14 cellular contexts compared by ENCODE assay signal in genomic region chr22:25485626-25486545, GRCh38.
DNase-seq lines count a peak whose midpoint lies in the region; ATAC-seq, FAIRE-seq and TF ChIP-seq lines count a peak whose summit lies in the region.
"Had no signal": no experiment of that assay in that cellular context is flagged by ENCODE, and none has a peak within 500 bp of the region (broad histone marks: within the 10 kb centered on the region; RNA-seq: fewer than 3 reads in every experiment).

No MANE protein-coding gene starts in this region.

- H3K36me3 ChIP-seq in aorta (ENCODE audit: control insufficient read depth in 1 of 2, insufficient read depth in 2 of 2, low read length in 1 of 2) (no peaks in the 10 kb centered on the region), thyroid gland (no peaks in the 10 kb centered on the region)

- peak; percentile 96 for FAIRE-seq in GM19239 (lab: Jason Lieb, UNC)

- peak overlapping the region; percentile 82 for H3K27ac Mint-ChIP-seq in activated naive CD8-positive, alpha-beta T cell
- H3K27ac Mint-ChIP-seq: activated naive CD4-positive, alpha-beta T cell treated with anti-CD3 and anti-CD28 coated beads, Interleukin-2, amount 50 U/mL, for 24 hours; T-helper 17 cell had no signal

- TF ChIP-seq CTCF in thyroid gland (IDR thresholded peaks at IDR 0.05): no peak

- peaks cover 5% of the 10 kb centered on the region for H3K9me3 Mint-ChIP-seq in activated naive CD8-positive, alpha-beta T cell (ENCODE audit: low read depth)

- no peaks in the 10 kb centered on the region for H3K27me3 ChIP-seq in aorta (ENCODE audit: control insufficient read depth in 1 of 2, insufficient read depth in 2 of 2, low read length in 1 of 2)
- no peaks in the 10 kb centered on the region for H3K27me3 ChIP-seq in thyroid gland
- H3K27me3 ChIP-seq: tibial nerve had no signal

- DNase-seq in Daoy (ENCODE audit: low read depth): peak; percentile 7
- DNase-seq in GM19239 (ENCODE audit: insufficient read length, low spot score): peak; percentile 22
- no peak for DNase-seq in aorta
- no peak for DNase-seq in thyroid gland
- no peak for DNase-seq in NOMO-1 treated with dmso at 0.1 percent for 144 hours (lab: John Stamatoyannopoulos, UW; ENCODE audit: unreplicated experiment)
- DNase-seq: dermis blood vessel endothelial cell; NCI-H774; stimulated activated CD4-positive, alpha-beta T cell treated with anti-CD3 and anti-CD28 coated beads, Interleukin-4, amount 100 ng/mL, for 24 hours; T-helper 17 cell had no signal

- WGBS in aorta, 2 donors: 93% methylated on average over 7 of the region's 7 CpGs
- WGBS in thyroid gland, 2 donors: 93 to 97% methylated on average over 7 of the region's 7 CpGs

- H3K9me3 ChIP-seq in aorta (ENCODE audit: control insufficient read depth, low read length) (no peaks in the 10 kb centered on the region), thyroid gland (no peaks in the 10 kb centered on the region)
- H3K9me3 ChIP-seq: tibial nerve had no signal

- H3K4me1 ChIP-seq in aorta (ENCODE audit: control insufficient read depth in 1 of 2, insufficient read depth in 2 of 2, low read length in 2 of 2) (peaks cover 0 to 3% of the 10 kb centered on the region in 2 donors), thyroid gland (peaks cover 33 to 42% of the 10 kb centered on the region in 2 donors)

- TF ChIP-seq POLR2A in thyroid gland (IDR thresholded peaks at IDR 0.05): no peak

- H3K4me3 Mint-ChIP-seq in activated naive CD8-positive, alpha-beta T cell: peak overlapping the region; percentile 53
- H3K4me3 Mint-ChIP-seq: activated naive CD4-positive, alpha-beta T cell treated with anti-CD3 and anti-CD28 coated beads, Interleukin-2, amount 50 U/mL, for 24 hours; T-helper 17 cell had no signal

- H3K27me3 Mint-ChIP-seq in activated naive CD8-positive, alpha-beta T cell: no peaks in the 10 kb centered on the region
- H3K27me3 Mint-ChIP-seq: activated naive CD4-positive, alpha-beta T cell treated with anti-CD3 and anti-CD28 coated beads, Interleukin-2, amount 50 U/mL, for 24 hours had no signal

- H3K27ac ChIP-seq in aorta (ENCODE audit: low read depth in 1 of 2, low read length in 2 of 2): no peak overlapping the region
- H3K27ac ChIP-seq in thyroid gland: no peak overlapping the region
- H3K27ac ChIP-seq: tibial nerve had no signal

- intact Hi-C loops in aorta (cut with DNase I): no loop called here
- intact Hi-C loops in thyroid gland (cut with DNase I): no loop called here

- no peak overlapping the region for H3K4me3 ChIP-seq in aorta (ENCODE audit: low read length in 2 of 2)
- H3K4me3 ChIP-seq in thyroid gland (replicated peaks in 1 of 3): no peak overlapping the region
- H3K4me3 ChIP-seq: tibial nerve had no signal

- peaks cover 44% of the 10 kb centered on the region for H3K36me3 Mint-ChIP-seq in activated naive CD8-positive, alpha-beta T cell

- ATAC-seq in HG03457 (IDR thresholded peaks at IDR 0.05; ENCODE audit: unreplicated experiment) (peak; percentile 41), aorta (ENCODE audit: low FRiP score) (no peak), HG02938 (IDR thresholded peaks at IDR 0.05; ENCODE audit: unreplicated experiment) (no peak)
- ATAC-seq: T-helper 17 cell had no signal

- peaks cover 45% of the 10 kb centered on the region for H3K4me1 Mint-ChIP-seq in activated naive CD8-positive, alpha-beta T cell (ENCODE audit: low read depth)

Comparison
In these comparisons a context has a peak if more than half of its experiments do, and no peak if none do; other contexts are left out.
1. DNase-seq: peak in Daoy (single experiment) and GM19239 (single experiment); none in aorta (0 of 2), thyroid gland (0 of 2) and NOMO-1 treated with dmso at 0.1 percent for 144 hours (single experiment).